1 cellular context compared by ENCODE assay signal in genomic region chr2:240351088-240351741, GRCh38.
TF ChIP-seq lines count a peak whose summit lies in the region.

No MANE protein-coding gene starts in this region.

TF ChIP-seq in IMR-90, 13 proteins besides CTCF, POLR2A, EP300 and RAD21:
- TF ChIP-seq MAZ (IDR thresholded peaks at IDR 0.05; ENCODE audit: borderline replicate concordance, low read depth, low read length) (no peak), FOS (IDR thresholded peaks at IDR 0.05; ENCODE audit: low read depth, low read length) (no peak), CHD1 (IDR thresholded peaks at IDR 0.05; ENCODE audit: low read depth, low read length) (no peak), SMC3 (IDR thresholded peaks at IDR 0.05; ENCODE audit: low read depth, low read length) (no peak), MXI1 (IDR thresholded peaks at IDR 0.05; ENCODE audit: borderline replicate concordance, low read depth, low read length) (no peak), MAFK (IDR thresholded peaks at IDR 0.05; ENCODE audit: low read depth, low read length) (no peak), BHLHE40 (IDR thresholded peaks at IDR 0.05; ENCODE audit: low read depth, low read length) (no peak), CEBPB (IDR thresholded peaks at IDR 0.05; ENCODE audit: low read depth, low read length) (no peak), NFE2L2 (IDR thresholded peaks at IDR 0.05; ENCODE audit: low read depth, low read length) (no peak)
- TF ChIP-seq, protein P1, sequence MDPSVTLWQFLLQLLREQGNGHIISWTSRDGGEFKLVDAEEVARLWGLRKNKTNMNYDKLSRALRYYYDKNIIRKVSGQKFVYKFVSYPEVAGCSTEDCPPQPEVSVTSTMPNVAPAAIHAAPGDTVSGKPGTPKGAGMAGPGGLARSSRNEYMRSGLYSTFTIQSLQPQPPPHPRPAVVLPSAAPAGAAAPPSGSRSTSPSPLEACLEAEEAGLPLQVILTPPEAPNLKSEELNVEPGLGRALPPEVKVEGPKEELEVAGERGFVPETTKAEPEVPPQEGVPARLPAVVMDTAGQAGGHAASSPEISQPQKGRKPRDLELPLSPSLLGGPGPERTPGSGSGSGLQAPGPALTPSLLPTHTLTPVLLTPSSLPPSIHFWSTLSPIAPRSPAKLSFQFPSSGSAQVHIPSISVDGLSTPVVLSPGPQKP (IDR thresholded peaks at IDR 0.05; ENCODE audit: borderline replicate concordance, low read depth, low read length) = no peak
TF ChIP-seq in IMR-90: peak in this region for 0.
